17 cellular contexts compared by ENCODE assay signal in genomic region chr10:28429573-28430216, GRCh38.
DNase-seq lines count a peak whose midpoint lies in the region; ATAC-seq and TF ChIP-seq lines count a peak whose summit lies in the region.
"Had no signal": no experiment of that assay in that cellular context is flagged by ENCODE, and none has a peak within 500 bp of the region (broad histone marks: within the 10 kb centered on the region; RNA-seq: fewer than 3 reads in every experiment).

No MANE protein-coding gene starts in this region.

- no peaks in the 10 kb centered on the region for H3K9me3 ChIP-seq in colonic mucosa
- H3K9me3 ChIP-seq: gastrocnemius medialis had no signal

- H3K27me3 ChIP-seq in colonic mucosa: no peaks in the 10 kb centered on the region
- H3K27me3 ChIP-seq: gastrocnemius medialis, SJSA1 had no signal

- ATAC-seq in HG03097 (IDR thresholded peaks at IDR 0.05; ENCODE audit: low FRiP score, unreplicated experiment) (no peak), HG02981 (IDR thresholded peaks at IDR 0.05; ENCODE audit: unreplicated experiment) (no peak)
- ATAC-seq: activated naive CD8-positive, alpha-beta T cell treated with anti-CD3 and anti-CD28 coated beads, Interleukin-2, amount 50 U/mL, for 24 hours; gastrocnemius medialis had no signal

- no peak overlapping the region for H3K9ac ChIP-seq in colonic mucosa (ENCODE audit: low read depth in 2 of 2, low read length in 2 of 2)

- H3K4me1 ChIP-seq in colonic mucosa: no peaks in the 10 kb centered on the region
- H3K4me1 ChIP-seq: gastrocnemius medialis, SJSA1 had no signal

- H3K27ac ChIP-seq in colonic mucosa: no peak overlapping the region
- H3K27ac ChIP-seq: gastrocnemius medialis, SJSA1 had no signal

- no peaks in the 10 kb centered on the region for H3K36me3 ChIP-seq in colonic mucosa
- H3K36me3 ChIP-seq: gastrocnemius medialis, SJSA1 had no signal

- TF ChIP-seq CTCF in colonic mucosa (IDR thresholded peaks at IDR 0.05): no peak

- H3K4me3 ChIP-seq in colonic mucosa: no peak overlapping the region
- H3K4me3 ChIP-seq: gastrocnemius medialis, SJSA1 had no signal

- peak; percentile 75 for DNase-seq in A172 (ENCODE audit: low spot score)
- peak; percentile 13 for DNase-seq in Daoy (ENCODE audit: low read depth)
- DNase-seq in NCI-H226: peak; percentile 55
- peak; percentile 2 for DNase-seq in colonic mucosa
- DNase-seq in germinal center (ENCODE audit: low spot score): no peak
- no peak for DNase-seq in islet precursor cell
- DNase-seq: activated CD4-positive, alpha-beta memory T cell treated with anti-CD3 and anti-CD28 coated beads, Interleukin-2, amount 10 ng/mL, durations not matched to agents 7 days and 5 days; activated naive CD8-positive, alpha-beta T cell treated with anti-CD3 and anti-CD28 coated beads, Interleukin-2, amount 50 U/mL, for 24 hours; caudate nucleus; DMS153; gastrocnemius medialis; MV-4-11; NK-92 treated with Interleukin-12 subunit alpha and Interleukin-12 subunit beta, amount 100 ng/mL, for 24 hours; stimulated activated CD4-positive, alpha-beta T cell treated with anti-CD3 and anti-CD28 coated beads, Interleukin-15, amount 100 ng/mL, for 24 hours had no signal

- intact Hi-C loops in colonic mucosa (cut with DNase I): loop anchor here (10.0 kb wide), 2 partner anchors 155 to 195 kb away; no protein-coding TSS in a partner anchor

Comparison
In these comparisons a context has a peak if more than half of its experiments do, and no peak if none do; other contexts are left out.
1. DNase-seq: peak in A172 (single experiment), Daoy (single experiment), NCI-H226 (single experiment) and colonic mucosa (single experiment); none in germinal center (single experiment) and islet precursor cell (single experiment).